ENCODE assay signal across 15 cellular contexts in the genomic region with DNA sequence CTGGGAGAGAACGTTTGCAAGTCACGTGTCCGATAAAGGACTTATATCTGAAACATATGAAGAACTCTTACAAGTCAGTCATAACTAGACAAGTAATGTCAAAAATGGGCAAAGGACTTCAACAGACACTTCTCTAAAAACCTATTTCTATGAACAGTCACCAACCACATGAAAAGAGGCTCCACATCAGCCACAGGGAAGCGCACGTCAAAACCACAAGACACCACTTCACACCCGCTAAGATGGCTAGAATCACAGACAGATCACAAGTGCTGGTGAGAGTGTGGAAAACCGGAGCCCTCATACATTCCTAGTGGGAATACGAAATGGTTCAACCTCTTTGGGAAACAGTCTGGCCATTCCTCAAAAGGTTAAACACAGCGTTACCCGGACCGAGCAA. TPM values are rescaled to one million over a fixed set of nuclear protein-coding genes. Genes with fewer than 3 reads are reported as not detected.
DNase-seq lines count a peak whose midpoint lies in the region; ATAC-seq and TF ChIP-seq lines count a peak whose summit lies in the region.
"Had no signal": no experiment of that assay in that cellular context is flagged by ENCODE, and none has a peak within 500 bp of the region (broad histone marks: within the 10 kb centered on the region; RNA-seq: fewer than 3 reads in every experiment).

No MANE protein-coding gene starts in this region.

- DNase-seq in DND-41 (peak; percentile 56), NOMO-1 treated with dmso at 0.1 percent for 144 hours (lab: John Stamatoyannopoulos, UW; ENCODE audit: unreplicated experiment) (peak; percentile 46), immature natural killer cell (peak; percentile 35 to 54 (median 44)), GM20000 (ENCODE audit: low spot score) (no peak), NCI-H226 (no peak)
- DNase-seq in activated T-cell treated with anti-CD3 and anti-CD28 coated beads, Interleukin-2, amount 50 U/mL, for 24 hours = no peak
- DNase-seq: IMR-90, NCI-H1092 treated with DMSO at 0.1 percent for 48 hours, NCI-H2171, ovary had no signal

- H3K79me2 ChIP-seq in DND-41 (ENCODE audit: insufficient read depth, low read length) = no peaks in the 10 kb centered on the region
- H3K79me2 ChIP-seq: hepatocyte had no signal

- H3K27me3 ChIP-seq in DND-41 (ENCODE audit: insufficient read depth, low read length, poor library complexity) = no peaks in the 10 kb centered on the region
- H3K27me3 ChIP-seq: breast epithelium, hepatocyte, ovary, SJSA1 had no signal

- H3K4me1 ChIP-seq in DND-41 (ENCODE audit: insufficient read depth, low read length) = peaks cover 13% of the 10 kb centered on the region
- H3K4me1 ChIP-seq: breast epithelium, SJSA1 had no signal

- H3K4me1 Mint-ChIP-seq in activated T-cell treated with anti-CD3 and anti-CD28 coated beads, Interleukin-2, amount 50 U/mL, for 24 hours (ENCODE audit: low read depth) = peaks cover 30% of the 10 kb centered on the region
- H3K4me1 Mint-ChIP-seq in immature natural killer cell = peaks cover 13 to 18% of the 10 kb centered on the region in 2 donors

- H4K20me1 ChIP-seq in DND-41 (ENCODE audit: insufficient read depth, low read length) = peaks cover 25% of the 10 kb centered on the region

- peaks cover 88% of the 10 kb centered on the region for H3K36me3 Mint-ChIP-seq in activated T-cell treated with anti-CD3 and anti-CD28 coated beads, Interleukin-2, amount 50 U/mL, for 24 hours (ENCODE audit: low read depth)
- H3K36me3 Mint-ChIP-seq in immature natural killer cell = peaks cover 11 to 46% (median 22%) of the 10 kb centered on the region in 3 donors

- no peaks in the 10 kb centered on the region for H3K27me3 Mint-ChIP-seq in activated T-cell treated with anti-CD3 and anti-CD28 coated beads, Interleukin-2, amount 50 U/mL, for 24 hours
- peaks cover 0 to 3% (median 3%) of the 10 kb centered on the region in 3 donors for H3K27me3 Mint-ChIP-seq in immature natural killer cell (ENCODE audit: low read depth in 3 of 3)

- H3K4me2 ChIP-seq in DND-41 (ENCODE audit: insufficient read depth, low read length) = no peak overlapping the region
- H3K4me2 ChIP-seq: hepatocyte had no signal

- H3K9ac ChIP-seq in DND-41 (ENCODE audit: low read depth, low read length) = no peak overlapping the region

- TF ChIP-seq CTCF in DND-41 (IDR thresholded peaks at IDR 0.05; ENCODE audit: borderline replicate concordance, extremely low read depth, low read length, poor library complexity, severe bottlenecking) (no peak), GM20000 (IDR thresholded peaks at IDR 0.05; ENCODE audit: extremely low read depth, missing control alignments) (no peak)

- peaks cover 71% of the 10 kb centered on the region for H3K36me3 ChIP-seq in DND-41 (ENCODE audit: insufficient read depth, low read length)
- H3K36me3 ChIP-seq: breast epithelium, ovary had no signal

- no peak overlapping the region for H3K27ac ChIP-seq in DND-41 (ENCODE audit: low read length)
- H3K27ac ChIP-seq: breast epithelium, hepatocyte, ovary, SJSA1 had no signal

- ATAC-seq in DND-41 (ENCODE audit: insufficient read depth, low read depth) (peak; percentile 88), GM18505 (IDR thresholded peaks at IDR 0.05; ENCODE audit: unreplicated experiment) (no peak)
- ATAC-seq: HCT116 had no signal

- H3K4me3 Mint-ChIP-seq in activated T-cell treated with anti-CD3 and anti-CD28 coated beads, Interleukin-2, amount 50 U/mL, for 24 hours = no peak overlapping the region
- H3K4me3 Mint-ChIP-seq in immature natural killer cell = no peak overlapping the region

- peak overlapping the region; percentile 39 for H3K27ac Mint-ChIP-seq in activated T-cell treated with anti-CD3 and anti-CD28 coated beads, Interleukin-2, amount 50 U/mL, for 24 hours
- peak overlapping the region in 2 of 6 donors; percentile 36 to 51 for H3K27ac Mint-ChIP-seq in immature natural killer cell

- no peak for TF ChIP-seq POLR2A in GM18505 (IDR thresholded peaks at IDR 0.05; ENCODE audit: borderline replicate concordance, extremely low read depth, insufficient read depth, insufficient read length)

- H3K9me3 Mint-ChIP-seq in activated T-cell treated with anti-CD3 and anti-CD28 coated beads, Interleukin-2, amount 50 U/mL, for 24 hours = no peaks in the 10 kb centered on the region
- no peaks in the 10 kb centered on the region for H3K9me3 Mint-ChIP-seq in immature natural killer cell

- H2AFZ ChIP-seq in DND-41 (ENCODE audit: low read depth, low read length) = no peak overlapping the region
- H2AFZ ChIP-seq: hepatocyte had no signal

- no peaks in the 10 kb centered on the region for H3K9me3 ChIP-seq in DND-41 (ENCODE audit: insufficient read depth, low read length, severe bottlenecking)
- H3K9me3 ChIP-seq: breast epithelium, ovary, SJSA1 had no signal

- H3K4me3 ChIP-seq in DND-41 (ENCODE audit: low read depth in 1 of 2, low read length in 2 of 2) = no peak overlapping the region
- H3K4me3 ChIP-seq: breast epithelium, hepatocyte, ovary, SJSA1 had no signal

RNA-seq across cellular contexts. Expression of a gene that starts 11.5 kb away (rescaled TPM):
- under 1 TPM in 2 of 3 donors, not detected in 1; 0.28 to 0.56 TPM for polyA plus RNA-seq in immature natural killer cell

RNA-seq across cellular contexts. Expression of a gene that starts 15.0 kb away (rescaled TPM):
- polyA plus RNA-seq in immature natural killer cell = 1 to 10 TPM in 2 of 3 donors, under 1 TPM in 1; 0.40 to 2.0 (median 1.0) TPM

RNA-seq across cellular contexts. Expression of a gene that starts 21.5 kb away (rescaled TPM):
- 10 to 100 TPM; 58.4 to 77.4 (median 61.8) TPM for polyA plus RNA-seq in immature natural killer cell

RNA-seq across cellular contexts. Expression of a gene that starts 25.4 kb away (rescaled TPM):
- 10 to 100 TPM in 1 of 3 donors, 1 to 10 TPM in 2; 5.7 to 11.5 (median 6.2) TPM for polyA plus RNA-seq in immature natural killer cell

RNA-seq across cellular contexts. Expression of a gene that starts 25.4 kb away (rescaled TPM):
- 10 to 100 TPM; 34.5 to 43.5 (median 42.6) TPM for polyA plus RNA-seq in immature natural killer cell

Comparison
In these comparisons a context has a peak if more than half of its experiments do, and no peak if none do; other contexts are left out.
1. DNase-seq: peak in DND-41 (single experiment), NOMO-1 treated with dmso at 0.1 percent for 144 hours (single experiment) and immature natural killer cell (3 of 3); none in activated T-cell treated with anti-CD3 and anti-CD28 coated beads, Interleukin-2, amount 50 U/mL, for 24 hours (single experiment), GM20000 (single experiment) and NCI-H226 (single experiment).